1 cellular context compared by ENCODE assay signal in the genomic region with DNA sequence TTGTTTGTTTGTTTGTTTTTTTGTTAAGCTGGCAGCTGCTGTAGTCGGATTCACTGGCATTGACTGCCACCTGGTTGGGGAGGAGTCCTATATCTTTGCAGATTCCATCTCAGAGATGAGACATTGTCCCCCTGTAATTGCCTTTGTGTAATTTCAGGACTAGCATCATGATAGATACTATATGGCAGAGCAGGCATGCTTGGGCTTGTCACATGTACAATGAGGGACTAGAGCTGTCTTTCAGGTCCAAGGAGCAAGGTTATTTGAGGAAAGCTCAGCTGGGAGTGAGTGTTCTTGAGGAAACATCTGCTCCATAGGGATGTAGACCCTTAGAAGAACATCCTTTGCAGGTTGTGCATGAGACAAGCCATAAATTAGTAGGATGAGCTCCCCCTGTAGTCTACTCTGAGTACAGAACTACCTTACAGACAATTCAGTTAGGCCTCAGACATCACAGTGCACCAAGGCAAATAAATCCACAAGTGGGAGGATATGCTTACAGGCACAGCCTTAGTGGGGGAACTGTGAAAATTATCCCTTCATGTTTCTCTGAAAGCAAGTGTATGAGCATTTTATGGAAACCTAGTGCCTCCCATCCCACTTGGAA.
TF ChIP-seq lines count a peak whose summit lies in the region.

No MANE protein-coding gene starts in this region.

TF ChIP-seq in GM12878, 131 proteins besides CTCF, POLR2A, EP300 and RAD21:
- TF ChIP-seq MTA2 (IDR thresholded peaks at IDR 0.05; ENCODE audit: low read depth) (no peak), BMI1 (IDR thresholded peaks at IDR 0.05; ENCODE audit: borderline replicate concordance) (no peak), TBL1XR1 (IDR thresholded peaks at IDR 0.05; ENCODE audit: low read depth, low read length) (no peak), RB1 (IDR thresholded peaks at IDR 0.05; ENCODE audit: borderline replicate concordance) (no peak), ZNF217 (IDR thresholded peaks at IDR 0.05) (no peak), ASH2L (IDR thresholded peaks at IDR 0.05; ENCODE audit: borderline replicate concordance, low read depth) (no peak), STAT3 (IDR thresholded peaks at IDR 0.05; ENCODE audit: low read depth, low read length) (no peak), IKZF1 (conservative IDR thresholded peaks at IDR 0.05) (0 out of 2 replicates have a peak, but pooled peaks have one; percentile 31), SMARCA5 (IDR thresholded peaks at IDR 0.05) (0 out of 2 replicates have a peak, but pooled peaks have one; percentile 31), SPI1 (IDR thresholded peaks at IDR 0.05; ENCODE audit: borderline replicate concordance, insufficient read depth, low read depth, low read length) (no peak), ZNF274 (IDR thresholded peaks at IDR 0.05; ENCODE audit: insufficient read depth, insufficient read length) (no peak)
- TF ChIP-seq, protein P1, sequence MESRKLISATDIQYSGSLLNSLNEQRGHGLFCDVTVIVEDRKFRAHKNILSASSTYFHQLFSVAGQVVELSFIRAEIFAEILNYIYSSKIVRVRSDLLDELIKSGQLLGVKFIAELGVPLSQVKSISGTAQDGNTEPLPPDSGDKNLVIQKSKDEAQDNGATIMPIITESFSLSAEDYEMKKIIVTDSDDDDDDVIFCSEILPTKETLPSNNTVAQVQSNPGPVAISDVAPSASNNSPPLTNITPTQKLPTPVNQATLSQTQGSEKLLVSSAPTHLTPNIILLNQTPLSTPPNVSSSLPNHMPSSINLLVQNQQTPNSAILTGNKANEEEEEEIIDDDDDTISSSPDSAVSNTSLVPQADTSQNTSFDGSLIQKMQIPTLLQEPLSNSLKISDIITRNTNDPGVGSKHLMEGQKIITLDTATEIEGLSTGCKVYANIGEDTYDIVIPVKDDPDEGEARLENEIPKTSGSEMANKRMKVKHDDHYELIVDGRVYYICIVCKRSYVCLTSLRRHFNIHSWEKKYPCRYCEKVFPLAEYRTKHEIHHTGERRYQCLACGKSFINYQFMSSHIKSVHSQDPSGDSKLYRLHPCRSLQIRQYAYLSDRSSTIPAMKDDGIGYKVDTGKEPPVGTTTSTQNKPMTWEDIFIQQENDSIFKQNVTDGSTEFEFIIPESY (IDR thresholded peaks at IDR 0.05), result no peak
- TF ChIP-seq, protein P2, sequence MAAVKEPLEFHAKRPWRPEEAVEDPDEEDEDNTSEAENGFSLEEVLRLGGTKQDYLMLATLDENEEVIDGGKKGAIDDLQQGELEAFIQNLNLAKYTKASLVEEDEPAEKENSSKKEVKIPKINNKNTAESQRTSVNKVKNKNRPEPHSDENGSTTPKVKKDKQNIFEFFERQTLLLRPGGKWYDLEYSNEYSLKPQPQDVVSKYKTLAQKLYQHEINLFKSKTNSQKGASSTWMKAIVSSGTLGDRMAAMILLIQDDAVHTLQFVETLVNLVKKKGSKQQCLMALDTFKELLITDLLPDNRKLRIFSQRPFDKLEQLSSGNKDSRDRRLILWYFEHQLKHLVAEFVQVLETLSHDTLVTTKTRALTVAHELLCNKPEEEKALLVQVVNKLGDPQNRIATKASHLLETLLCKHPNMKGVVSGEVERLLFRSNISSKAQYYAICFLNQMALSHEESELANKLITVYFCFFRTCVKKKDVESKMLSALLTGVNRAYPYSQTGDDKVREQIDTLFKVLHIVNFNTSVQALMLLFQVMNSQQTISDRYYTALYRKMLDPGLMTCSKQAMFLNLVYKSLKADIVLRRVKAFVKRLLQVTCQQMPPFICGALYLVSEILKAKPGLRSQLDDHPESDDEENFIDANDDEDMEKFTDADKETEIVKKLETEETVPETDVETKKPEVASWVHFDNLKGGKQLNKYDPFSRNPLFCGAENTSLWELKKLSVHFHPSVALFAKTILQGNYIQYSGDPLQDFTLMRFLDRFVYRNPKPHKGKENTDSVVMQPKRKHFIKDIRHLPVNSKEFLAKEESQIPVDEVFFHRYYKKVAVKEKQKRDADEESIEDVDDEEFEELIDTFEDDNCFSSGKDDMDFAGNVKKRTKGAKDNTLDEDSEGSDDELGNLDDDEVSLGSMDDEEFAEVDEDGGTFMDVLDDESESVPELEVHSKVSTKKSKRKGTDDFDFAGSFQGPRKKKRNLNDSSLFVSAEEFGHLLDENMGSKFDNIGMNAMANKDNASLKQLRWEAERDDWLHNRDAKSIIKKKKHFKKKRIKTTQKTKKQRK (IDR thresholded peaks at IDR 0.05; ENCODE audit: low read depth, low read length), result no peak
- TF ChIP-seq, protein P3, sequence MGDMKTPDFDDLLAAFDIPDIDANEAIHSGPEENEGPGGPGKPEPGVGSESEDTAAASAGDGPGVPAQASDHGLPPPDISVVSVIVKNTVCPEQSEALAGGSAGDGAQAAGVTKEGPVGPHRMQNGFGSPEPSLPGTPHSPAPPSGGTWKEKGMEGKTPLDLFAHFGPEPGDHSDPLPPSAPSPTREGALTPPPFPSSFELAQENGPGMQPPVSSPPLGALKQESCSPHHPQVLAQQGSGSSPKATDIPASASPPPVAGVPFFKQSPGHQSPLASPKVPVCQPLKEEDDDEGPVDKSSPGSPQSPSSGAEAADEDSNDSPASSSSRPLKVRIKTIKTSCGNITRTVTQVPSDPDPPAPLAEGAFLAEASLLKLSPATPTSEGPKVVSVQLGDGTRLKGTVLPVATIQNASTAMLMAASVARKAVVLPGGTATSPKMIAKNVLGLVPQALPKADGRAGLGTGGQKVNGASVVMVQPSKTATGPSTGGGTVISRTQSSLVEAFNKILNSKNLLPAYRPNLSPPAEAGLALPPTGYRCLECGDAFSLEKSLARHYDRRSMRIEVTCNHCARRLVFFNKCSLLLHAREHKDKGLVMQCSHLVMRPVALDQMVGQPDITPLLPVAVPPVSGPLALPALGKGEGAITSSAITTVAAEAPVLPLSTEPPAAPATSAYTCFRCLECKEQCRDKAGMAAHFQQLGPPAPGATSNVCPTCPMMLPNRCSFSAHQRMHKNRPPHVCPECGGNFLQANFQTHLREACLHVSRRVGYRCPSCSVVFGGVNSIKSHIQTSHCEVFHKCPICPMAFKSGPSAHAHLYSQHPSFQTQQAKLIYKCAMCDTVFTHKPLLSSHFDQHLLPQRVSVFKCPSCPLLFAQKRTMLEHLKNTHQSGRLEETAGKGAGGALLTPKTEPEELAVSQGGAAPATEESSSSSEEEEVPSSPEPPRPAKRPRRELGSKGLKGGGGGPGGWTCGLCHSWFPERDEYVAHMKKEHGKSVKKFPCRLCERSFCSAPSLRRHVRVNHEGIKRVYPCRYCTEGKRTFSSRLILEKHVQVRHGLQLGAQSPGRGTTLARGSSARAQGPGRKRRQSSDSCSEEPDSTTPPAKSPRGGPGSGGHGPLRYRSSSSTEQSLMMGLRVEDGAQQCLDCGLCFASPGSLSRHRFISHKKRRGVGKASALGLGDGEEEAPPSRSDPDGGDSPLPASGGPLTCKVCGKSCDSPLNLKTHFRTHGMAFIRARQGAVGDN (IDR thresholded peaks at IDR 0.05), result peak; percentile 28; the same call in 1 of the 2 replicates
- TF ChIP-seq, protein P4, sequence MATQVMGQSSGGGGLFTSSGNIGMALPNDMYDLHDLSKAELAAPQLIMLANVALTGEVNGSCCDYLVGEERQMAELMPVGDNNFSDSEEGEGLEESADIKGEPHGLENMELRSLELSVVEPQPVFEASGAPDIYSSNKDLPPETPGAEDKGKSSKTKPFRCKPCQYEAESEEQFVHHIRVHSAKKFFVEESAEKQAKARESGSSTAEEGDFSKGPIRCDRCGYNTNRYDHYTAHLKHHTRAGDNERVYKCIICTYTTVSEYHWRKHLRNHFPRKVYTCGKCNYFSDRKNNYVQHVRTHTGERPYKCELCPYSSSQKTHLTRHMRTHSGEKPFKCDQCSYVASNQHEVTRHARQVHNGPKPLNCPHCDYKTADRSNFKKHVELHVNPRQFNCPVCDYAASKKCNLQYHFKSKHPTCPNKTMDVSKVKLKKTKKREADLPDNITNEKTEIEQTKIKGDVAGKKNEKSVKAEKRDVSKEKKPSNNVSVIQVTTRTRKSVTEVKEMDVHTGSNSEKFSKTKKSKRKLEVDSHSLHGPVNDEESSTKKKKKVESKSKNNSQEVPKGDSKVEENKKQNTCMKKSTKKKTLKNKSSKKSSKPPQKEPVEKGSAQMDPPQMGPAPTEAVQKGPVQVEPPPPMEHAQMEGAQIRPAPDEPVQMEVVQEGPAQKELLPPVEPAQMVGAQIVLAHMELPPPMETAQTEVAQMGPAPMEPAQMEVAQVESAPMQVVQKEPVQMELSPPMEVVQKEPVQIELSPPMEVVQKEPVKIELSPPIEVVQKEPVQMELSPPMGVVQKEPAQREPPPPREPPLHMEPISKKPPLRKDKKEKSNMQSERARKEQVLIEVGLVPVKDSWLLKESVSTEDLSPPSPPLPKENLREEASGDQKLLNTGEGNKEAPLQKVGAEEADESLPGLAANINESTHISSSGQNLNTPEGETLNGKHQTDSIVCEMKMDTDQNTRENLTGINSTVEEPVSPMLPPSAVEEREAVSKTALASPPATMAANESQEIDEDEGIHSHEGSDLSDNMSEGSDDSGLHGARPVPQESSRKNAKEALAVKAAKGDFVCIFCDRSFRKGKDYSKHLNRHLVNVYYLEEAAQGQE (IDR thresholded peaks at IDR 0.05; ENCODE audit: low read depth, low read length), result no peak
TF ChIP-seq in GM12878: peak in this region for 3.
